ENCODE assay signal across 8 cellular contexts in genomic region chr10:43128958-43129706, GRCh38. TPM values are rescaled to one million over a fixed set of nuclear protein-coding genes. Genes with fewer than 3 reads are reported as not detected.
DNase-seq lines count a peak whose midpoint lies in the region; ATAC-seq and TF ChIP-seq lines count a peak whose summit lies in the region.

No MANE protein-coding gene starts in this region.

- no peaks in the 10 kb centered on the region for H3K9me3 Mint-ChIP-seq in activated naive CD4-positive, alpha-beta T cell treated with anti-CD3 and anti-CD28 coated beads for 36 hours
- no peaks in the 10 kb centered on the region for H3K9me3 Mint-ChIP-seq in osteocyte (ENCODE audit: unreplicated experiment)

- peaks cover 11% of the 10 kb centered on the region for H3K4me1 Mint-ChIP-seq in activated naive CD4-positive, alpha-beta T cell treated with anti-CD3 and anti-CD28 coated beads for 36 hours (ENCODE audit: low read depth)
- H3K4me1 Mint-ChIP-seq in osteocyte (ENCODE audit: unreplicated experiment), result peaks cover 16% of the 10 kb centered on the region

- ATAC-seq in HG02642 (IDR thresholded peaks at IDR 0.05; ENCODE audit: poor library complexity, unreplicated experiment), result peak; percentile 61
- ATAC-seq in GM19023 (IDR thresholded peaks at IDR 0.05; ENCODE audit: unreplicated experiment), result no peak

- CTCF ChIA-PET in activated naive CD4-positive, alpha-beta T cell treated with anti-CD3 and anti-CD28 coated beads for 36 hours (lab: Charles Lee), result interaction anchor here (0.6 to 1.3 kb wide), 2 partner anchors 36 to 76 kb away, joined by 4 to 5 read pairs; no protein-coding TSS in a partner anchor

- H3K27me3 Mint-ChIP-seq in activated naive CD4-positive, alpha-beta T cell treated with anti-CD3 and anti-CD28 coated beads for 36 hours (ENCODE audit: low read depth), result no peaks in the 10 kb centered on the region
- peaks cover 4% of the 10 kb centered on the region for H3K27me3 Mint-ChIP-seq in osteocyte (ENCODE audit: unreplicated experiment)

- no peak overlapping the region for H3K4me3 ChIP-seq in cardiac fibroblast (replicated peaks in 1 of 2; ENCODE audit: low read depth in 2 of 2, low read length in 2 of 2)

- intact Hi-C loops in activated naive CD4-positive, alpha-beta T cell treated with anti-CD3 and anti-CD28 coated beads for 36 hours (cut with micrococcal nuclease), result loop anchor here (1.0 kb wide), 2 partner anchors 8 to 11 kb away; no protein-coding TSS in a partner anchor

- DNase-seq in activated naive CD4-positive, alpha-beta T cell treated with anti-CD3 and anti-CD28 coated beads for 36 hours, result peak; percentile 66
- no peak for DNase-seq in activated naive CD4-positive, alpha-beta T cell treated with anti-CD3 and anti-CD28 coated beads, Interleukin-2, amount 50 U/mL, for 16 hours
- DNase-seq in NOMO-1 (lab: John Stamatoyannopoulos, UW; ENCODE audit: unreplicated experiment in 2 of 2) (peak; percentile 21 to 43), cardiac fibroblast (ENCODE audit: low read depth in 2 of 2) (peak; percentile 93 to 96), osteocyte (ENCODE audit: extremely low spot score, unreplicated experiment) (peak; percentile 80), SK-N-DZ (ENCODE audit: low spot score) (no peak)

- no peak overlapping the region for H3K4me3 Mint-ChIP-seq in activated naive CD4-positive, alpha-beta T cell treated with anti-CD3 and anti-CD28 coated beads for 36 hours
- no peak overlapping the region for H3K4me3 Mint-ChIP-seq in osteocyte (ENCODE audit: unreplicated experiment)

- no peaks in the 10 kb centered on the region for H3K36me3 Mint-ChIP-seq in activated naive CD4-positive, alpha-beta T cell treated with anti-CD3 and anti-CD28 coated beads for 36 hours (ENCODE audit: low read depth)
- no peaks in the 10 kb centered on the region for H3K36me3 Mint-ChIP-seq in osteocyte (ENCODE audit: unreplicated experiment)

- TF ChIP-seq CTCF in cardiac fibroblast (IDR thresholded peaks at IDR 0.05; ENCODE audit: low read depth, low read length) (no peak), osteocyte (IDR thresholded peaks at IDR 0.05) (no peak)

- peak overlapping the region; percentile 73 for H3K27ac Mint-ChIP-seq in activated naive CD4-positive, alpha-beta T cell treated with anti-CD3 and anti-CD28 coated beads for 36 hours
- H3K27ac Mint-ChIP-seq in osteocyte (ENCODE audit: unreplicated experiment), result peak overlapping the region; percentile 86

RNA-seq across cellular contexts. Expression of gene CSGALNACT2, which starts 9.1 kb away (rescaled TPM):
- total RNA-seq in activated naive CD4-positive, alpha-beta T cell treated with anti-CD3 and anti-CD28 coated beads for 36 hours, result 10 to 100 TPM; 25.6 to 27.1 TPM
- 36.6 and 38.7 TPM in 2 replicates for total RNA-seq in osteocyte
- polyA plus RNA-seq in SK-N-DZ (2014; cell fraction: cytosol; rRNA removed), result 4.1 and 5.3 TPM in 2 replicates
- 8.5 and 20.6 TPM in 2 replicates for polyA plus RNA-seq in SK-N-DZ (2014; cell fraction: nucleus; rRNA removed)

RNA-seq across cellular contexts. Expression of gene RET, which starts 52.3 kb away (rescaled TPM):
- under 1 TPM in 1 of 2 experiments, not detected in 1; 0.36 TPM for total RNA-seq in activated naive CD4-positive, alpha-beta T cell treated with anti-CD3 and anti-CD28 coated beads for 36 hours
- total RNA-seq in osteocyte, result 0.43 and 1.1 TPM in 2 replicates
- polyA plus RNA-seq in SK-N-DZ (2014; cell fraction: cytosol; rRNA removed), result 11.9 and 13.3 TPM in 2 replicates
- 21.6 and 29.1 TPM in 2 replicates for polyA plus RNA-seq in SK-N-DZ (2014; cell fraction: nucleus; rRNA removed)

Comparison
In these comparisons a context has a peak if more than half of its experiments do, and no peak if none do; other contexts are left out.
1. DNase-seq: peak in activated naive CD4-positive, alpha-beta T cell treated with anti-CD3 and anti-CD28 coated beads for 36 hours (single experiment), NOMO-1 (2 of 2), cardiac fibroblast (2 of 2) and osteocyte (single experiment); none in activated naive CD4-positive, alpha-beta T cell treated with anti-CD3 and anti-CD28 coated beads, Interleukin-2, amount 50 U/mL, for 16 hours (single experiment) and SK-N-DZ (single experiment).